In genomic region chr21:26506951-26507350, GRCh38 we compare ENCODE assay signal across 14 cellular contexts.
A peak's percentile ranks its signal among the peaks of the same experiment; 100 is the strongest.
DNase-seq lines count a peak whose midpoint lies in the region; ATAC-seq and TF ChIP-seq lines count a peak whose summit lies in the region.
"Had no signal": no experiment of that assay in that cellular context is flagged by ENCODE, and none has a peak within 500 bp of the region (broad histone marks: within the 10 kb centered on the region; RNA-seq: fewer than 3 reads in every experiment).

No MANE protein-coding gene starts in this region.

- TF ChIP-seq CTCF in fibroblast of the aortic adventitia (IDR thresholded peaks at IDR 0.05; ENCODE audit: insufficient read depth, low read length), result no peak

- H3K4me1 Mint-ChIP-seq in naive thymus-derived CD4-positive, alpha-beta T cell, result no peaks in the 10 kb centered on the region

- DNase-seq in HS-27A (ENCODE audit: low read depth) (peak; percentile 43), SK-N-MC (ENCODE audit: low read depth, low spot score) (no peak), fibroblast of the aortic adventitia (ENCODE audit: low read depth) (peak; percentile 50), COR-L47 (lab: John Stamatoyannopoulos, UW) (no peak), midbrain (lab: John Stamatoyannopoulos, UW) (no peak)
- no peak for DNase-seq in naive thymus-derived CD4-positive, alpha-beta T cell
- DNase-seq: body of pancreas, DMS153, islet precursor cell, small intestine had no signal

- POLR2A ChIA-PET in naive thymus-derived CD4-positive, alpha-beta T cell (lab: Charles Lee), result no interaction called here

- peak overlapping the region; percentile 33; the same call in 1 of the 2 replicates for H3K27ac ChIP-seq in SK-N-MC
- H3K27ac ChIP-seq in naive thymus-derived CD4-positive, alpha-beta T cell (ENCODE audit: low read depth, low read length), result no peak overlapping the region
- H3K27ac ChIP-seq: body of pancreas, tibial nerve had no signal

- peaks cover 0 to 5% (median 3%) of the 10 kb centered on the region in 5 donors for H3K27me3 Mint-ChIP-seq in naive thymus-derived CD4-positive, alpha-beta T cell

- intact Hi-C loops in naive thymus-derived CD4-positive, alpha-beta T cell (cut with micrococcal nuclease), result no loop called here

- H3K27ac Mint-ChIP-seq in naive thymus-derived CD4-positive, alpha-beta T cell, result no peak overlapping the region
- H3K27ac Mint-ChIP-seq: nephron had no signal

- H3K9me3 ChIP-seq in SK-N-MC (ENCODE audit: low read depth, low read length) (no peaks in the 10 kb centered on the region), skeletal muscle satellite cell (replicated peaks; ENCODE audit: low read length) (no peaks in the 10 kb centered on the region)
- no peaks in the 10 kb centered on the region for H3K9me3 ChIP-seq in naive thymus-derived CD4-positive, alpha-beta T cell (ENCODE audit: control insufficient read depth in 2 of 3, low read length in 3 of 3)
- H3K9me3 ChIP-seq: body of pancreas, tibial nerve had no signal

- H3K4me1 ChIP-seq in skeletal muscle satellite cell (ENCODE audit: control insufficient read depth, insufficient read depth, low read length), result peaks cover 12% of the 10 kb centered on the region
- H3K4me1 ChIP-seq in naive thymus-derived CD4-positive, alpha-beta T cell (ENCODE audit: control insufficient read depth in 2 of 2, insufficient read depth in 2 of 2, low read length in 2 of 2), result no peaks in the 10 kb centered on the region
- H3K4me1 ChIP-seq: body of pancreas had no signal

- peaks cover 0 to 3% (median 0%) of the 10 kb centered on the region in 11 donors for H3K9me3 Mint-ChIP-seq in naive thymus-derived CD4-positive, alpha-beta T cell
- H3K9me3 Mint-ChIP-seq: nephron had no signal

- H3K4me3 Mint-ChIP-seq in naive thymus-derived CD4-positive, alpha-beta T cell, result no peak overlapping the region
- H3K4me3 Mint-ChIP-seq: nephron had no signal

- H3K9ac ChIP-seq in SK-N-MC (ENCODE audit: insufficient read length) (no peak overlapping the region), skeletal muscle satellite cell (ENCODE audit: low read depth, low read length) (no peak overlapping the region)

- H3K36me3 ChIP-seq in SK-N-MC (ENCODE audit: insufficient read depth, low read length), result no peaks in the 10 kb centered on the region
- H3K36me3 ChIP-seq in skeletal muscle satellite cell (ENCODE audit: insufficient read depth, low read length), result no peaks in the 10 kb centered on the region
- no peaks in the 10 kb centered on the region for H3K36me3 ChIP-seq in naive thymus-derived CD4-positive, alpha-beta T cell (ENCODE audit: control insufficient read depth in 2 of 3, insufficient read depth in 3 of 3, low read length in 3 of 3)
- H3K36me3 ChIP-seq: tibial nerve had no signal

- H3K36me3 Mint-ChIP-seq in naive thymus-derived CD4-positive, alpha-beta T cell, result no peaks in the 10 kb centered on the region

- H3K27me3 ChIP-seq in skeletal muscle satellite cell (ENCODE audit: control insufficient read depth, insufficient read depth, low read length), result no peaks in the 10 kb centered on the region
- H3K27me3 ChIP-seq in naive thymus-derived CD4-positive, alpha-beta T cell (ENCODE audit: control insufficient read depth in 2 of 2, insufficient read depth in 2 of 2, low read length in 2 of 2), result no peaks in the 10 kb centered on the region
- H3K27me3 ChIP-seq: body of pancreas, tibial nerve had no signal

- no peak for ATAC-seq in naive thymus-derived CD4-positive, alpha-beta T cell
- ATAC-seq: activated CD4-positive, CD25-positive, alpha-beta regulatory T cell treated with anti-CD3 and anti-CD28 coated beads, Interleukin-2, amount 50 U/mL, for 24 hours; body of pancreas had no signal

- peak overlapping the region; percentile 27 for H3K4me2 ChIP-seq in skeletal muscle satellite cell (ENCODE audit: low read length)

- CTCF ChIA-PET in naive thymus-derived CD4-positive, alpha-beta T cell (lab: Charles Lee), result no interaction called here

- H3K4me3 ChIP-seq in SK-N-MC (no peak overlapping the region), fibroblast of the aortic adventitia (ENCODE audit: low read depth, low read length) (no peak overlapping the region), skeletal muscle satellite cell (ENCODE audit: low read length) (no peak overlapping the region)
- H3K4me3 ChIP-seq in naive thymus-derived CD4-positive, alpha-beta T cell (ENCODE audit: low read length), result no peak overlapping the region
- H3K4me3 ChIP-seq: body of pancreas, tibial nerve had no signal

Comparison
In these comparisons a context has a peak if more than half of its experiments do, and no peak if none do; other contexts are left out.
1. DNase-seq: peak in HS-27A (single experiment) and fibroblast of the aortic adventitia (single experiment); none in SK-N-MC (single experiment), naive thymus-derived CD4-positive, alpha-beta T cell (0 of 9), COR-L47 (single experiment) and midbrain (single experiment).